In the genomic region with DNA sequence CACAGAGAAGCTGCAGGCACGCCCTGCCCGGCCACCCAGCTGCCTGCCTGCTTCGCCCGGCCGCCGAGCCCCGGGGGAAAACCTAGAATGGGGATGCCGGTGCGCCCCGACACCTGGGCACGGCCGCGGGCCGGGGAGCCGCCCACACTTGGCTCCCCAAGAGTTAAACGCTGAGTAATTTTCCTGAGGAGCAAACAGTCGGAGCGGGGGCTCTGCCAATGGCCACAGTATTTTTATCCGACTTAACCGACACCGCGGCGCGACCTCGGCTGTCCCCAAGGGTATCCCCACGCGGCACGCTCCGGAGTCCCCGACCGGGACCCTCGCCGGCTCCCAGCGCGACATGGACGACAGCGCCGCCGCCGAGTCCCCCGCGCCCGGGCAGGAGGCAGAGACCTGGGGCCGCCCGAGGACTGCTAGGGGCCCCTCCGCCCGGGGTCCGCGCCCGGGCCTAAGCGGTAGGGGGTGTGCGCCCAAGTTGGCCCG, we compare ENCODE assay signal across 1 cellular context.
A peak's percentile ranks its signal among the peaks of the same experiment; 100 is the strongest.
TF ChIP-seq lines count a peak whose summit lies in the region.

No MANE protein-coding gene starts in this region.

TF ChIP-seq in WTC11, 78 proteins besides CTCF, POLR2A, EP300 and RAD21 (continued from another document):
- TF ChIP-seq, protein P1, sequence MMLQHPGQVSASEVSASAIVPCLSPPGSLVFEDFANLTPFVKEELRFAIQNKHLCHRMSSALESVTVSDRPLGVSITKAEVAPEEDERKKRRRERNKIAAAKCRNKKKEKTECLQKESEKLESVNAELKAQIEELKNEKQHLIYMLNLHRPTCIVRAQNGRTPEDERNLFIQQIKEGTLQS (CRISPR knock-in tag; conservative IDR thresholded peaks at IDR 0.05), result no peak
- TF ChIP-seq, protein P2, sequence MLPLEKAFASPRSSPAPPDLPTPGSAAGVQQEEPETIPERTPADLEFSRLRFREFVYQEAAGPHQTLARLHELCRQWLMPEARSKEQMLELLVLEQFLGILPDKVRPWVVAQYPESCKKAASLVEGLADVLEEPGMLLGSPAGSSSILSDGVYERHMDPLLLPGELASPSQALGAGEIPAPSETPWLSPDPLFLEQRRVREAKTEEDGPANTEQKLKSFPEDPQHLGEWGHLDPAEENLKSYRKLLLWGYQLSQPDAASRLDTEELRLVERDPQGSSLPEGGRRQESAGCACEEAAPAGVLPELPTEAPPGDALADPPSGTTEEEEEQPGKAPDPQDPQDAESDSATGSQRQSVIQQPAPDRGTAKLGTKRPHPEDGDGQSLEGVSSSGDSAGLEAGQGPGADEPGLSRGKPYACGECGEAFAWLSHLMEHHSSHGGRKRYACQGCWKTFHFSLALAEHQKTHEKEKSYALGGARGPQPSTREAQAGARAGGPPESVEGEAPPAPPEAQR (CRISPR knock-in tag; IDR thresholded peaks at IDR 0.05), result no peak
- TF ChIP-seq ZNF317 (CRISPR knock-in tag; IDR thresholded peaks at IDR 0.05; ENCODE audit: borderline replicate concordance, low read depth), result peak; percentile 33; the same call in 1 of the 2 replicates
- TF ChIP-seq, protein P3, sequence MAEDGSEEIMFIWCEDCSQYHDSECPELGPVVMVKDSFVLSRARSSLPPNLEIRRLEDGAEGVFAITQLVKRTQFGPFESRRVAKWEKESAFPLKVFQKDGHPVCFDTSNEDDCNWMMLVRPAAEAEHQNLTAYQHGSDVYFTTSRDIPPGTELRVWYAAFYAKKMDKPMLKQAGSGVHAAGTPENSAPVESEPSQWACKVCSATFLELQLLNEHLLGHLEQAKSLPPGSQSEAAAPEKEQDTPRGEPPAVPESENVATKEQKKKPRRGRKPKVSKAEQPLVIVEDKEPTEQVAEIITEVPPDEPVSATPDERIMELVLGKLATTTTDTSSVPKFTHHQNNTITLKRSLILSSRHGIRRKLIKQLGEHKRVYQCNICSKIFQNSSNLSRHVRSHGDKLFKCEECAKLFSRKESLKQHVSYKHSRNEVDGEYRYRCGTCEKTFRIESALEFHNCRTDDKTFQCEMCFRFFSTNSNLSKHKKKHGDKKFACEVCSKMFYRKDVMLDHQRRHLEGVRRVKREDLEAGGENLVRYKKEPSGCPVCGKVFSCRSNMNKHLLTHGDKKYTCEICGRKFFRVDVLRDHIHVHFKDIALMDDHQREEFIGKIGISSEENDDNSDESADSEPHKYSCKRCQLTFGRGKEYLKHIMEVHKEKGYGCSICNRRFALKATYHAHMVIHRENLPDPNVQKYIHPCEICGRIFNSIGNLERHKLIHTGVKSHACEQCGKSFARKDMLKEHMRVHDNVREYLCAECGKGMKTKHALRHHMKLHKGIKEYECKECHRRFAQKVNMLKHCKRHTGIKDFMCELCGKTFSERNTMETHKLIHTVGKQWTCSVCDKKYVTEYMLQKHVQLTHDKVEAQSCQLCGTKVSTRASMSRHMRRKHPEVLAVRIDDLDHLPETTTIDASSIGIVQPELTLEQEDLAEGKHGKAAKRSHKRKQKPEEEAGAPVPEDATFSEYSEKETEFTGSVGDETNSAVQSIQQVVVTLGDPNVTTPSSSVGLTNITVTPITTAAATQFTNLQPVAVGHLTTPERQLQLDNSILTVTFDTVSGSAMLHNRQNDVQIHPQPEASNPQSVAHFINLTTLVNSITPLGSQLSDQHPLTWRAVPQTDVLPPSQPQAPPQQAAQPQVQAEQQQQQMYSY (CRISPR knock-in tag; IDR thresholded peaks at IDR 0.05), result no peak
- no peak for TF ChIP-seq JUN (CRISPR knock-in tag; IDR thresholded peaks at IDR 0.05)
- TF ChIP-seq, protein P4, sequence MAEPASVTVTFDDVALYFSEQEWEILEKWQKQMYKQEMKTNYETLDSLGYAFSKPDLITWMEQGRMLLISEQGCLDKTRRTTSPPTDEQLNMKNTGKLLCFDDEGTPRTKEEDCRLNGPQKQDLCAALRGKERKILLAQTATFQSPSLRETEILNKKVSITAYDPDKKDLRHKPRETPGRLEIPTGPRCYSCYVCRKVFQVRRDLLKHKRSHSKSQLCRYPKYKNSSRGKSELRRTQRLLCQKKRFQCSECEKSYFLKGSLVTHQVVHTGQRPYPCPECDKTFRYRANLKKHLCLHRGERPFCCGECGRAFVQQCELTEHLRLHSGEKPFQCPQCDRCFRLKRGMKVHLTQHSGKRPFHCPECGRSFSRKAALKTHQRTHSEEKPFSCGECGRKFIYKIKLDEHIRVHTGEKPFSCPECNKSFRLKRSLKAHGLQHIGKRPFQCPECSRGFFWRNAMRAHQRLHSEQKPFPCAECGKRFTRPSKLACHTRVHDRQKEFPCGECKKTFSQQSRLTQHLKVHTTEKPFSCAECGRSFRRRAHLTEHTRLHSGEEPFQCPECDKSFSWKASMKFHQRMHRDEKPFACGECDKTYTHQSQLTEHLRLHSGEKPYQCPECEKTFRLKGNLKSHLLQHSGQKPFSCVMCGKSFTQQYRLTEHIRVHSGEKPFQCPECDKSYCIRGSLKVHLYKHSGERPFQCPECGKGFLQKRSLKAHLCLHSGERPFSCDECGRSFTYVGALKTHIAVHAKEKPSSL (CRISPR knock-in tag; conservative IDR thresholded peaks at IDR 0.05), result no peak
- TF ChIP-seq NFATC4 (CRISPR knock-in tag; IDR thresholded peaks at IDR 0.05), result no peak
- TF ChIP-seq, protein P5, sequence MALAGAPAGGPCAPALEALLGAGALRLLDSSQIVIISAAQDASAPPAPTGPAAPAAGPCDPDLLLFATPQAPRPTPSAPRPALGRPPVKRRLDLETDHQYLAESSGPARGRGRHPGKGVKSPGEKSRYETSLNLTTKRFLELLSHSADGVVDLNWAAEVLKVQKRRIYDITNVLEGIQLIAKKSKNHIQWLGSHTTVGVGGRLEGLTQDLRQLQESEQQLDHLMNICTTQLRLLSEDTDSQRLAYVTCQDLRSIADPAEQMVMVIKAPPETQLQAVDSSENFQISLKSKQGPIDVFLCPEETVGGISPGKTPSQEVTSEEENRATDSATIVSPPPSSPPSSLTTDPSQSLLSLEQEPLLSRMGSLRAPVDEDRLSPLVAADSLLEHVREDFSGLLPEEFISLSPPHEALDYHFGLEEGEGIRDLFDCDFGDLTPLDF (CRISPR knock-in tag; IDR thresholded peaks at IDR 0.05), result no peak
- TF ChIP-seq, protein P6, sequence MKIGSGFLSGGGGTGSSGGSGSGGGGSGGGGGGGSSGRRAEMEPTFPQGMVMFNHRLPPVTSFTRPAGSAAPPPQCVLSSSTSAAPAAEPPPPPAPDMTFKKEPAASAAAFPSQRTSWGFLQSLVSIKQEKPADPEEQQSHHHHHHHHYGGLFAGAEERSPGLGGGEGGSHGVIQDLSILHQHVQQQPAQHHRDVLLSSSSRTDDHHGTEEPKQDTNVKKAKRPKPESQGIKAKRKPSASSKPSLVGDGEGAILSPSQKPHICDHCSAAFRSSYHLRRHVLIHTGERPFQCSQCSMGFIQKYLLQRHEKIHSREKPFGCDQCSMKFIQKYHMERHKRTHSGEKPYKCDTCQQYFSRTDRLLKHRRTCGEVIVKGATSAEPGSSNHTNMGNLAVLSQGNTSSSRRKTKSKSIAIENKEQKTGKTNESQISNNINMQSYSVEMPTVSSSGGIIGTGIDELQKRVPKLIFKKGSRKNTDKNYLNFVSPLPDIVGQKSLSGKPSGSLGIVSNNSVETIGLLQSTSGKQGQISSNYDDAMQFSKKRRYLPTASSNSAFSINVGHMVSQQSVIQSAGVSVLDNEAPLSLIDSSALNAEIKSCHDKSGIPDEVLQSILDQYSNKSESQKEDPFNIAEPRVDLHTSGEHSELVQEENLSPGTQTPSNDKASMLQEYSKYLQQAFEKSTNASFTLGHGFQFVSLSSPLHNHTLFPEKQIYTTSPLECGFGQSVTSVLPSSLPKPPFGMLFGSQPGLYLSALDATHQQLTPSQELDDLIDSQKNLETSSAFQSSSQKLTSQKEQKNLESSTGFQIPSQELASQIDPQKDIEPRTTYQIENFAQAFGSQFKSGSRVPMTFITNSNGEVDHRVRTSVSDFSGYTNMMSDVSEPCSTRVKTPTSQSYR (CRISPR knock-in tag; IDR thresholded peaks at IDR 0.05), result no peak
- TF ChIP-seq, protein P7, sequence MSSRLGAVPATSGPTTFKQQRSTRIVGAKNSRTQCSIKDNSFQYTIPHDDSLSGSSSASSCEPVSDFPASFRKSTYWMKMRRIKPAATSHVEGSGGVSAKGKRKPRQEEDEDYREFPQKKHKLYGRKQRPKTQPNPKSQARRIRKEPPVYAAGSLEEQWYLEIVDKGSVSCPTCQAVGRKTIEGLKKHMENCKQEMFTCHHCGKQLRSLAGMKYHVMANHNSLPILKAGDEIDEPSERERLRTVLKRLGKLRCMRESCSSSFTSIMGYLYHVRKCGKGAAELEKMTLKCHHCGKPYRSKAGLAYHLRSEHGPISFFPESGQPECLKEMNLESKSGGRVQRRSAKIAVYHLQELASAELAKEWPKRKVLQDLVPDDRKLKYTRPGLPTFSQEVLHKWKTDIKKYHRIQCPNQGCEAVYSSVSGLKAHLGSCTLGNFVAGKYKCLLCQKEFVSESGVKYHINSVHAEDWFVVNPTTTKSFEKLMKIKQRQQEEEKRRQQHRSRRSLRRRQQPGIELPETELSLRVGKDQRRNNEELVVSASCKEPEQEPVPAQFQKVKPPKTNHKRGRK (CRISPR knock-in tag; IDR thresholded peaks at IDR 0.05; ENCODE audit: borderline replicate concordance), result no peak
- TF ChIP-seq, protein P8, sequence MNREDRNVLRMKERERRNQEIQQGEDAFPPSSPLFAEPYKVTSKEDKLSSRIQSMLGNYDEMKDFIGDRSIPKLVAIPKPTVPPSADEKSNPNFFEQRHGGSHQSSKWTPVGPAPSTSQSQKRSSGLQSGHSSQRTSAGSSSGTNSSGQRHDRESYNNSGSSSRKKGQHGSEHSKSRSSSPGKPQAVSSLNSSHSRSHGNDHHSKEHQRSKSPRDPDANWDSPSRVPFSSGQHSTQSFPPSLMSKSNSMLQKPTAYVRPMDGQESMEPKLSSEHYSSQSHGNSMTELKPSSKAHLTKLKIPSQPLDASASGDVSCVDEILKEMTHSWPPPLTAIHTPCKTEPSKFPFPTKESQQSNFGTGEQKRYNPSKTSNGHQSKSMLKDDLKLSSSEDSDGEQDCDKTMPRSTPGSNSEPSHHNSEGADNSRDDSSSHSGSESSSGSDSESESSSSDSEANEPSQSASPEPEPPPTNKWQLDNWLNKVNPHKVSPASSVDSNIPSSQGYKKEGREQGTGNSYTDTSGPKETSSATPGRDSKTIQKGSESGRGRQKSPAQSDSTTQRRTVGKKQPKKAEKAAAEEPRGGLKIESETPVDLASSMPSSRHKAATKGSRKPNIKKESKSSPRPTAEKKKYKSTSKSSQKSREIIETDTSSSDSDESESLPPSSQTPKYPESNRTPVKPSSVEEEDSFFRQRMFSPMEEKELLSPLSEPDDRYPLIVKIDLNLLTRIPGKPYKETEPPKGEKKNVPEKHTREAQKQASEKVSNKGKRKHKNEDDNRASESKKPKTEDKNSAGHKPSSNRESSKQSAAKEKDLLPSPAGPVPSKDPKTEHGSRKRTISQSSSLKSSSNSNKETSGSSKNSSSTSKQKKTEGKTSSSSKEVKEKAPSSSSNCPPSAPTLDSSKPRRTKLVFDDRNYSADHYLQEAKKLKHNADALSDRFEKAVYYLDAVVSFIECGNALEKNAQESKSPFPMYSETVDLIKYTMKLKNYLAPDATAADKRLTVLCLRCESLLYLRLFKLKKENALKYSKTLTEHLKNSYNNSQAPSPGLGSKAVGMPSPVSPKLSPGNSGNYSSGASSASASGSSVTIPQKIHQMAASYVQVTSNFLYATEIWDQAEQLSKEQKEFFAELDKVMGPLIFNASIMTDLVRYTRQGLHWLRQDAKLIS (CRISPR knock-in tag; IDR thresholded peaks at IDR 0.05; ENCODE audit: borderline replicate concordance), result no peak
